In the genomic region with DNA sequence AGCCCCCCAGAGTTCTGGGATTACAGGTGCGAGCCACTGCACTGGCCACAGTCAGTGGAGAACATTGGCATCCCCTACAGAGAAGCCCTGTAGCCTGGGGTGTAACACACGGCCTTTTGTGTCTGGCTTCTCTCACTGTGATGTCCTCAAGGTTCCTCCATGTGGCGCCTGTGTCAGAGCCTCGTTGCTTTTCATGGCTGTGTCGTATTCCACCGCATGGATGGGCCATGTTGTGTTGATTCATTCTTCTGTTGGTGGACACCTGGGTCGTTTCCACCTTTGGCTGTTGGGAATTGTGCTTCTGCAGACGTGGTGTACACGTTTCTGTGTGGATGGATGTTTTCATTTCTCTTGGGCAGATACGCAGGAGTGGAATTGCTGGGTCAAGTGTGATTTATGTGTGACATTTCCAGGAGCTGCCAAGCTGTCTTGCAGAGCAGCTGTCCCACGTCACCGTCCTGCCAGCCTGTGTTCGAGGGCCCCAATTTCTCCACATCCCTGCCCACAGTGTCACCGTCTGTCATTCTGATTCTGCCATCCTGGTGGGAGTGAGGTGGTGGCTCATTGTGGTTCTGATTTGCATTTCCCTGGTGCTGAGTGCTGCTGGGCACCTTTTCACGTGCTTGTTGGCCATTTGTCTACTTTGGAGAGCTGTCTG, we compare ENCODE assay signal across 24 cellular contexts.
"Had no signal": no experiment of that assay in that cellular context is flagged by ENCODE, and none has a peak within 500 bp of the region (broad histone marks: within the 10 kb centered on the region; RNA-seq: fewer than 3 reads in every experiment).

No MANE protein-coding gene starts in this region.

- H3K4me3 ChIP-seq: gastroesophageal sphincter, heart right ventricle, mucosa of descending colon, pancreas, right lobe of liver, thoracic aorta had no signal

- H3K27ac ChIP-seq: gastroesophageal sphincter, heart right ventricle, pancreas, right lobe of liver, thoracic aorta had no signal

- DNase-seq: activated CD4-positive, alpha-beta T cell treated with anti-CD3 and anti-CD28 coated beads for 48 hours; activated CD4-positive, CD25-positive, alpha-beta regulatory T cell; activated CD8-positive, alpha-beta T cell treated with anti-CD3 and anti-CD28 coated beads for 36 hours; activated naive CD4-positive, alpha-beta T cell treated with Interleukin-2 at 50 U/mL for 16 hours; activated naive CD8-positive, alpha-beta T cell treated with anti-CD3 and anti-CD28 coated beads, Interleukin-2, amount 10 ng/mL, durations not matched to agents 7 days and 5 days; activated T-cell treated with anti-CD3 and anti-CD28 coated beads, Interleukin-2, amount 50 U/mL, for 1 hour; aorta; effector CD8-positive, alpha-beta T cell; heart right ventricle; left ventricle myocardium superior; mucosa of descending colon; naive thymus-derived CD4-positive, alpha-beta T cell; pancreas; right lobe of liver; small intestine; stimulated activated CD4-positive, alpha-beta T cell treated with anti-CD3 and anti-CD28 coated beads, Interleukin-15, amount 100 ng/mL, for 24 hours; stimulated activated CD4-positive, alpha-beta T cell treated with anti-CD3 and anti-CD28 coated beads, Interleukin-2, amount 100 ng/mL, for 48 hours had no signal

- H3K4me3 Mint-ChIP-seq: activated CD8-positive, alpha-beta T cell treated with anti-CD3 and anti-CD28 coated beads for 36 hours; activated naive CD8-positive, alpha-beta T cell treated with anti-CD3 and anti-CD28 coated beads, Interleukin-2, amount 10 ng/mL, durations not matched to agents 7 days and 5 days; dendritic cell treated with granulocyte-macrophage colony-stimulating factor and Interleukin-4, amounts not matched to agents 40 ng/mL and 50 ng/mL, for 4 days; memory B cell; naive thymus-derived CD4-positive, alpha-beta T cell; T-helper 2 cell treated with Interferon-gamma antibody and Interleukin-4, amounts not matched to agents 5 μg/mL and 100 μg/mL, for 36 hours had no signal

- H3K9me3 Mint-ChIP-seq: activated CD8-positive, alpha-beta T cell treated with anti-CD3 and anti-CD28 coated beads for 36 hours; activated naive CD8-positive, alpha-beta T cell treated with anti-CD3 and anti-CD28 coated beads, Interleukin-2, amount 10 ng/mL, durations not matched to agents 7 days and 5 days; activated T-helper 2 cell treated with anti-CD3 and anti-CD28 coated beads, Interferon-gamma antibody, Interleukin-2, Interleukin-4, amounts not matched to agents 10 μg/mL and 5 μg/mL and 100 μg/mL, durations not matched to agents 14 hours and 24 hours and 36 hours; dendritic cell treated with granulocyte-macrophage colony-stimulating factor and Interleukin-4, amounts not matched to agents 40 ng/mL and 50 ng/mL, for 4 days; memory B cell; naive thymus-derived CD4-positive, alpha-beta T cell; T-helper 2 cell treated with Interferon-gamma antibody and Interleukin-4, amounts not matched to agents 5 μg/mL and 100 μg/mL, for 36 hours had no signal

- H3K27me3 ChIP-seq: gastroesophageal sphincter, heart right ventricle, pancreas, right lobe of liver had no signal

- H3K4me1 ChIP-seq: pancreas, right lobe of liver had no signal

- H3K9me3 ChIP-seq: gastroesophageal sphincter, heart right ventricle, mucosa of descending colon, pancreas, right lobe of liver, thoracic aorta had no signal

- H3K27ac Mint-ChIP-seq: activated CD8-positive, alpha-beta T cell treated with anti-CD3 and anti-CD28 coated beads for 36 hours; activated naive CD8-positive, alpha-beta T cell treated with anti-CD3 and anti-CD28 coated beads, Interleukin-2, amount 10 ng/mL, durations not matched to agents 7 days and 5 days; activated T-helper 2 cell treated with anti-CD3 and anti-CD28 coated beads, Interferon-gamma antibody, Interleukin-2, Interleukin-4, amounts not matched to agents 10 μg/mL and 5 μg/mL and 100 μg/mL, durations not matched to agents 14 hours and 24 hours and 36 hours; dendritic cell treated with granulocyte-macrophage colony-stimulating factor and Interleukin-4, amounts not matched to agents 40 ng/mL and 50 ng/mL, for 4 days; memory B cell; T-helper 2 cell treated with Interferon-gamma antibody and Interleukin-4, amounts not matched to agents 5 μg/mL and 100 μg/mL, for 36 hours had no signal

- H3K27me3 Mint-ChIP-seq: activated CD8-positive, alpha-beta T cell treated with anti-CD3 and anti-CD28 coated beads for 36 hours; activated naive CD8-positive, alpha-beta T cell treated with anti-CD3 and anti-CD28 coated beads, Interleukin-2, amount 10 ng/mL, durations not matched to agents 7 days and 5 days; dendritic cell treated with granulocyte-macrophage colony-stimulating factor and Interleukin-4, amounts not matched to agents 40 ng/mL and 50 ng/mL, for 4 days; memory B cell; naive thymus-derived CD4-positive, alpha-beta T cell had no signal

- H3K36me3 Mint-ChIP-seq: activated naive CD8-positive, alpha-beta T cell treated with anti-CD3 and anti-CD28 coated beads, Interleukin-2, amount 10 ng/mL, durations not matched to agents 7 days and 5 days; memory B cell; naive thymus-derived CD4-positive, alpha-beta T cell had no signal

- ATAC-seq: activated CD8-positive, alpha-beta T cell treated with anti-CD3 and anti-CD28 coated beads for 36 hours; esophagus mucosa; gastroesophageal sphincter; heart right ventricle; left ventricle myocardium superior; mucosa of descending colon; naive thymus-derived CD4-positive, alpha-beta T cell; pancreas; right lobe of liver had no signal
